ENCODE assay signal across 9 cellular contexts in genomic region chr11:569273-569885, GRCh38. TPM values are rescaled to one million over a fixed set of nuclear protein-coding genes. Genes with fewer than 3 reads are reported as not detected.
DNase-seq lines count a peak whose midpoint lies in the region; ATAC-seq and TF ChIP-seq lines count a peak whose summit lies in the region.
"Had no signal": no experiment of that assay in that cellular context is flagged by ENCODE, and none has a peak within 500 bp of the region (broad histone marks: within the 10 kb centered on the region; RNA-seq: fewer than 3 reads in every experiment).

No MANE protein-coding gene starts in this region.

- peaks cover 2% of the 10 kb centered on the region for H3K36me3 Mint-ChIP-seq in activated T-cell treated with anti-CD3 and anti-CD28 coated beads, Interleukin-2, amount 50 U/mL, for 24 hours (ENCODE audit: low read depth)

- H3K79me2 ChIP-seq in mammary epithelial cell (ENCODE audit: insufficient read depth, low read length), result peaks cover 29% of the 10 kb centered on the region

- H3K4me3 ChIP-seq in mammary epithelial cell (replicated peaks in 1 of 3; ENCODE audit: insufficient read depth in 1 of 3, low read depth in 2 of 3, low read length in 3 of 3) (peak overlapping the region; percentile 74 to 96 (median 93)), lower lobe of right lung (peak overlapping the region; percentile 68), upper lobe of left lung (peak overlapping the region; percentile 58 to 79 (median 76))

- no peaks in the 10 kb centered on the region for H4K20me1 ChIP-seq in mammary epithelial cell (ENCODE audit: insufficient read depth, low read length)

- no peaks in the 10 kb centered on the region for H3K27me3 Mint-ChIP-seq in activated T-cell treated with anti-CD3 and anti-CD28 coated beads, Interleukin-2, amount 50 U/mL, for 24 hours

- peaks cover 13% of the 10 kb centered on the region for H3K4me1 Mint-ChIP-seq in activated T-cell treated with anti-CD3 and anti-CD28 coated beads, Interleukin-2, amount 50 U/mL, for 24 hours (ENCODE audit: low read depth)

- CTCF ChIA-PET in mammary epithelial cell (lab: Charles Lee; ENCODE audit: low non-redundant PET), result no interaction called here

- in situ Hi-C loops in mammary epithelial cell (cut with MboI; ENCODE audit: low sequenced_read_pairs in 2 of 2), result loop anchor here in 1 of 2 donors (25.0 kb wide), 1 partner anchor 193 kb away; no protein-coding TSS in a partner anchor
- in situ Hi-C loops in KBM-7 (cut with MboI; ENCODE audit: low pct_unique_long_range_greater_than_20kb, low sequenced_read_pairs), result no loop called here

- H3K4me1 ChIP-seq in mammary epithelial cell (ENCODE audit: insufficient read depth, low read length), result peaks cover 26% of the 10 kb centered on the region
- peaks cover 34% of the 10 kb centered on the region for H3K4me1 ChIP-seq in lower lobe of right lung
- H3K4me1 ChIP-seq in upper lobe of left lung, result peaks cover 18 to 38% (median 29%) of the 10 kb centered on the region in 4 donors

- WGBS in mammary epithelial cell (ENCODE audit: low coverage, missing lambda C conversion rate), result 64% methylated on average over 8 of the region's 28 CpGs
- WGBS in upper lobe of left lung, 2 donors, result 56 to 71% methylated on average over 10 to 28 of the region's 28 CpGs

- H3K27ac ChIP-seq in mammary epithelial cell (ENCODE audit: insufficient read depth, low read depth, low read length) (peak overlapping the region; percentile 63), lower lobe of right lung (peak overlapping the region; percentile 88), upper lobe of left lung (peak overlapping the region; percentile 83 to 88 (median 84))

- intact Hi-C loops in mammary epithelial cell (cut with micrococcal nuclease), result loop anchor here (10.0 kb wide), 1 partner anchor 225 kb away; the partner anchor contains the start of genes CEND1 and SLC25A22
- intact Hi-C loops in lower lobe of right lung (cut with DNase I), result no loop called here

- peak overlapping the region; percentile 67 for H2AFZ ChIP-seq in mammary epithelial cell (ENCODE audit: low read depth, low read length)

- TF ChIP-seq CTCF in mammary epithelial cell (conservative IDR thresholded peaks at IDR 0.05 in 1 of 2, IDR thresholded peaks at IDR 0.05 in 1 of 2; ENCODE audit: extremely low read depth in 1 of 2, insufficient read depth in 1 of 2, low read depth in 1 of 2, low read length in 2 of 2), result no peak
- TF ChIP-seq CTCF in lower lobe of right lung (IDR thresholded peaks at IDR 0.05), result no peak
- no peak for TF ChIP-seq CTCF in upper lobe of left lung (IDR thresholded peaks at IDR 0.05)

- dilution Hi-C loops in mammary epithelial cell (cut with HindIII; ENCODE audit: low sequenced_read_pairs), result loop anchor here (5.0 kb wide), 1 partner anchor 43 kb away; no protein-coding TSS in a partner anchor

- H3K4me3 Mint-ChIP-seq in activated T-cell treated with anti-CD3 and anti-CD28 coated beads, Interleukin-2, amount 50 U/mL, for 24 hours, result peak overlapping the region; percentile 74

- H3K27ac Mint-ChIP-seq in activated T-cell treated with anti-CD3 and anti-CD28 coated beads, Interleukin-2, amount 50 U/mL, for 24 hours, result peak overlapping the region; percentile 61

- TF ChIP-seq EP300 in upper lobe of left lung (IDR thresholded peaks at IDR 0.05), result no peak

- no peaks in the 10 kb centered on the region for H3K27me3 ChIP-seq in mammary epithelial cell (ENCODE audit: insufficient read depth, low read length)
- no peaks in the 10 kb centered on the region for H3K27me3 ChIP-seq in lower lobe of right lung (ENCODE audit: low read depth)
- H3K27me3 ChIP-seq in upper lobe of left lung, result no peaks in the 10 kb centered on the region

- H3K9me3 Mint-ChIP-seq in activated T-cell treated with anti-CD3 and anti-CD28 coated beads, Interleukin-2, amount 50 U/mL, for 24 hours, result no peaks in the 10 kb centered on the region

- TF ChIP-seq POLR2A in upper lobe of left lung (IDR thresholded peaks at IDR 0.05), result no peak

- H3K36me3 ChIP-seq in mammary epithelial cell (ENCODE audit: insufficient read depth, low read length) (peaks cover 3% of the 10 kb centered on the region), lower lobe of right lung (no peaks in the 10 kb centered on the region), upper lobe of left lung (no peaks in the 10 kb centered on the region)

- BruUV-seq in mammary epithelial cell (replicated peaks; lab: Mats Ljungman, UMichigan), result TSS peak; percentile 20

- H3K9me3 ChIP-seq in mammary epithelial cell (replicated peaks; ENCODE audit: insufficient read depth, low read length) (no peaks in the 10 kb centered on the region), lower lobe of right lung (no peaks in the 10 kb centered on the region), upper lobe of left lung (no peaks in the 10 kb centered on the region)

- peak overlapping the region; percentile 72 for H3K9ac ChIP-seq in mammary epithelial cell (ENCODE audit: insufficient read depth, low read length)

- ATAC-seq in lower lobe of right lung (no peak), upper lobe of left lung (ENCODE audit: low FRiP score in 2 of 2) (no peak), HG03280 (IDR thresholded peaks at IDR 0.05; ENCODE audit: unreplicated experiment) (no peak), HG02970 (IDR thresholded peaks at IDR 0.05; ENCODE audit: low FRiP score, unreplicated experiment) (no peak)

- peak overlapping the region; percentile 98 for H3K4me2 ChIP-seq in mammary epithelial cell (ENCODE audit: insufficient read depth, low read depth, low read length)

- no peak for DNase-seq in activated T-cell treated with anti-CD3 and anti-CD28 coated beads, Interleukin-2, amount 50 U/mL, for 24 hours
- DNase-seq in activated T-cell treated with anti-CD3 and anti-CD28 coated beads, Interleukin-2, amount 50 U/mL, for 48 hours, result no peak
- no peak for DNase-seq in mammary epithelial cell
- DNase-seq in lower lobe of right lung, result no peak
- DNase-seq in upper lobe of left lung, result peak in 1 of 2 donors; percentile 86
- no peak for DNase-seq in KBM-7
- DNase-seq: DMS79 had no signal

RNA-seq across cellular contexts. Expression of gene PHRF1, which starts 6.9 kb away (rescaled TPM):
- 10 to 100 TPM; 20.8 to 41.4 TPM for total RNA-seq in mammary epithelial cell
- 15.6 TPM for polyA plus RNA-seq in mammary epithelial cell
- polyA minus RNA-seq in mammary epithelial cell, result 18.6 TPM
- total RNA-seq in lower lobe of right lung, result 31.5 TPM
- total RNA-seq in upper lobe of left lung, result 10 to 100 TPM; 25.7 to 93.2 (median 37.9) TPM

RNA-seq across cellular contexts. Expression of gene RASSF7, which starts 8.6 kb away (rescaled TPM):
- total RNA-seq in mammary epithelial cell (10 to 100 TPM; 33.3 to 36.1 TPM), lower lobe of right lung (71.5 TPM), upper lobe of left lung (100 to 1,000 TPM in 5 of 6 donors, 10 to 100 TPM in 1; 80.2 to 222 (median 129) TPM)
- 35.2 TPM for polyA plus RNA-seq in mammary epithelial cell
- 4.6 TPM for polyA minus RNA-seq in mammary epithelial cell

RNA-seq across cellular contexts. Expression of gene LMNTD2, which starts 8.8 kb away (rescaled TPM):
- total RNA-seq in mammary epithelial cell, result 1 to 10 TPM; 2.3 to 7.6 TPM
- polyA plus RNA-seq in mammary epithelial cell, result 1.8 TPM
- polyA minus RNA-seq in mammary epithelial cell, result not detected
- 6.0 TPM for total RNA-seq in lower lobe of right lung
- 10 to 100 TPM in 2 of 6 donors, 1 to 10 TPM in 4; 4.6 to 32.5 (median 6.7) TPM for total RNA-seq in upper lobe of left lung

RNA-seq across cellular contexts. Expression of gene LRRC56, which starts 32.1 kb away (rescaled TPM):
- total RNA-seq in mammary epithelial cell (1 to 10 TPM in 1 of 2 donors, under 1 TPM in 1; 0.50 to 1.2 TPM), lower lobe of right lung (7.6 TPM), upper lobe of left lung (10 to 100 TPM in 1 of 6 donors, 1 to 10 TPM in 5; 3.5 to 11.5 (median 5.8) TPM)
- polyA plus RNA-seq in mammary epithelial cell, result 0.35 TPM
- polyA minus RNA-seq in mammary epithelial cell, result not detected

RNA-seq across cellular contexts. Expression of gene HRAS, which starts 34.0 kb away (rescaled TPM):
- 100 to 1,000 TPM in 1 of 2 donors, 10 to 100 TPM in 1; 36.5 to 194 TPM for total RNA-seq in mammary epithelial cell
- polyA plus RNA-seq in mammary epithelial cell, result 230 TPM
- polyA minus RNA-seq in mammary epithelial cell, result 165 TPM
- total RNA-seq in lower lobe of right lung, result 36.3 TPM
- total RNA-seq in upper lobe of left lung, result 10 to 100 TPM; 45.5 to 85.0 (median 59.9) TPM
